9 cellular contexts compared by ENCODE assay signal in genomic region chr7:4738711-4739527, GRCh38. TPM values are rescaled to one million over a fixed set of nuclear protein-coding genes. Genes with fewer than 3 reads are reported as not detected.
DNase-seq lines count a peak whose midpoint lies in the region; ATAC-seq and TF ChIP-seq lines count a peak whose summit lies in the region.
"Had no signal": no experiment of that assay in that cellular context is flagged by ENCODE, and none has a peak within 500 bp of the region (broad histone marks: within the 10 kb centered on the region; RNA-seq: fewer than 3 reads in every experiment).

No MANE protein-coding gene starts in this region.

- DNase-seq in AG09309 (ENCODE audit: low read depth), result peak; percentile 45
- DNase-seq in HK-2 (ENCODE audit: unreplicated experiment), result peak; percentile 33
- DNase-seq in UCSD-AML1 (lab: John Stamatoyannopoulos, UW; ENCODE audit: unreplicated experiment), result peak; percentile 14
- peak; percentile 86 for DNase-seq in myocyte (ENCODE audit: low read depth)
- no peak for DNase-seq in H7
- DNase-seq in COLO829 (ENCODE audit: low spot score), result no peak

- H3K36me3 ChIP-seq in endocrine pancreas (ENCODE audit: control insufficient read depth, insufficient read depth, low read length) (no peaks in the 10 kb centered on the region), H7 (replicated peaks; ENCODE audit: control insufficient read depth, insufficient read depth, low read length) (no peaks in the 10 kb centered on the region; the same call in 1 of the 2 replicates)

- no peaks in the 10 kb centered on the region for H3K9me3 ChIP-seq in endocrine pancreas (ENCODE audit: control insufficient read depth, low read length)
- H3K9me3 ChIP-seq: HAP-1 had no signal

- H3K4me3 ChIP-seq in AG09309 (ENCODE audit: control insufficient read depth, low read depth, low read length) (no peak overlapping the region), endocrine pancreas (ENCODE audit: control insufficient read depth, insufficient read depth, low read length) (peak overlapping the region; percentile 28), H7 (ENCODE audit: insufficient read depth, low read depth, low read length) (no peak overlapping the region)
- H3K4me3 ChIP-seq: HAP-1 had no signal

- peak overlapping the region; percentile 36 for H3K9ac ChIP-seq in endocrine pancreas (ENCODE audit: control insufficient read depth, insufficient read depth, low read length)

- no peaks in the 10 kb centered on the region for H3K4me1 ChIP-seq in endocrine pancreas (ENCODE audit: control insufficient read depth, insufficient read depth, low read length)

- TF ChIP-seq CTCF in AG09309 (IDR thresholded peaks at IDR 0.05; ENCODE audit: control insufficient read depth, insufficient read depth, low read depth, low read length, missing control alignments), result no peak

- no peak for ATAC-seq in HG02981 (IDR thresholded peaks at IDR 0.05; ENCODE audit: unreplicated experiment)

- no peaks in the 10 kb centered on the region for H3K27me3 ChIP-seq in endocrine pancreas (ENCODE audit: control insufficient read depth, insufficient read depth, low read length)
- no peaks in the 10 kb centered on the region; the same call in 1 of the 2 replicates for H3K27me3 ChIP-seq in H7 (ENCODE audit: control insufficient read depth, insufficient read depth, low read length)

RNA-seq across cellular contexts. Expression of gene AP5Z1, which starts 36.5 kb away (rescaled TPM):
- 37.2 and 41.8 TPM in 2 replicates for total RNA-seq in myocyte
- polyA plus RNA-seq in myocyte (2012), result 39.5 TPM
- 22.4 and 25.6 TPM in 2 replicates for total RNA-seq in H7 (2014; rRNA removed; shearing (Covaris generic))

RNA-seq across cellular contexts. Expression of gene FOXK1, which starts 56.8 kb away (rescaled TPM):
- 20.2 and 25.2 TPM in 2 replicates for total RNA-seq in myocyte
- 12.2 TPM for polyA plus RNA-seq in myocyte (2012)
- 20.4 and 23.1 TPM in 2 replicates for total RNA-seq in H7 (2014; rRNA removed; shearing (Covaris generic))

Comparison
In these comparisons a context has a peak if more than half of its experiments do, and no peak if none do; other contexts are left out.
1. DNase-seq: peak in AG09309 (single experiment), HK-2 (single experiment), UCSD-AML1 (single experiment) and myocyte (single experiment); none in H7 (single experiment) and COLO829 (single experiment).